ENCODE assay signal across 18 cellular contexts in the genomic region with DNA sequence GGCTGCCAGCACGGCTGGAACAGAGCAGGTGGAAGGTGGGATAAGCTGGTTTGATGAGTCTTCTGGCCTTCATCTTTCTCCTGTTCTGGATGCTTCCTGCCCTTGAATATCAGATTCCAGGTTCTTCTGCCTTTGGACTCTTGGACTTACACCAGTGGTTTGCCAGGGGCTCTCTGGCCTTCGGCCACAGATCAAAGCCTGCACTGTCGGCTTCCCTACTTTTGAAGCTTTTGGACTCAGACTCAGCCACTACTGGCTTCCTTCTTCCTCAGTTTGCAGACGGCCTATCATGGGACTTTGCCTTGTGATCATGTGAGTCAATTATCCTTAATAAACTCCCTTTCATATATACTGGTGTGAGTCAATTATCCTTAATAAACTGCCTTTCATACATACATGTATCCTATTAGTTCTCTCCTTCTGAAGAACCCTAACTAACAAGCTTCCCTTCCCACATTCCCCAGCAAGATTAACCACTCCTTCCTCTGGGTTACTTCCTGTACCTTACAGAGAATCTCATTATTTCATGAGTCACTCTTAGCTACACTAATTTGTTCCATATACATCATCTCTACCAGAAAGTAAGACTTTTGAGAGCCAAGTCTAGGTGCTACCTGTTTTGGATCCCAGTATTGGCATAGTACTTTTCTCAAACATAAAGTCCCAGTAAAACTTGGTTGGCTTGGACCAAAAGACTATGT. TPM values are rescaled to one million over a fixed set of nuclear protein-coding genes. Genes with fewer than 3 reads are reported as not detected.
DNase-seq lines count a peak whose midpoint lies in the region; ATAC-seq, FAIRE-seq and TF ChIP-seq lines count a peak whose summit lies in the region.
"Had no signal": no experiment of that assay in that cellular context is flagged by ENCODE, and none has a peak within 500 bp of the region (broad histone marks: within the 10 kb centered on the region; RNA-seq: fewer than 3 reads in every experiment).

No MANE protein-coding gene starts in this region.

- H3K36me3 Mint-ChIP-seq in activated naive CD4-positive, alpha-beta T cell treated with anti-CD3 and anti-CD28 coated beads, Interleukin-2, amount 50 U/mL, for 72 hours: no peaks in the 10 kb centered on the region
- H3K36me3 Mint-ChIP-seq: CD14-positive monocyte had no signal

- ATAC-seq in mucosa of descending colon (peak; percentile 50), HG03469 (IDR thresholded peaks at IDR 0.05; ENCODE audit: unreplicated experiment) (no peak), GM18520 (IDR thresholded peaks at IDR 0.05; ENCODE audit: unreplicated experiment) (no peak)
- ATAC-seq in activated naive CD4-positive, alpha-beta T cell treated with anti-CD3 and anti-CD28 coated beads, Interleukin-2, amount 50 U/mL, for 72 hours: no peak

- no peak overlapping the region for H3K27ac Mint-ChIP-seq in activated naive CD4-positive, alpha-beta T cell treated with anti-CD3 and anti-CD28 coated beads, Interleukin-2, amount 50 U/mL, for 72 hours
- H3K27ac Mint-ChIP-seq: CD14-positive monocyte had no signal

- intact Hi-C loops in mucosa of descending colon (cut with DNase I, micrococcal nuclease): no loop called here

- H3K9me3 Mint-ChIP-seq in activated naive CD4-positive, alpha-beta T cell treated with anti-CD3 and anti-CD28 coated beads, Interleukin-2, amount 50 U/mL, for 72 hours: peaks cover 0 to 15% of the 10 kb centered on the region in 2 donors

- H3K4me1 ChIP-seq in mucosa of descending colon (ENCODE audit: low read depth): no peaks in the 10 kb centered on the region
- H3K4me1 ChIP-seq: HAP-1 had no signal

- no peaks in the 10 kb centered on the region for H3K36me3 ChIP-seq in bronchial epithelial cell (ENCODE audit: control insufficient read depth, insufficient read depth, low read length)
- no peaks in the 10 kb centered on the region for H3K36me3 ChIP-seq in mucosa of descending colon (ENCODE audit: low read depth)
- H3K36me3 ChIP-seq: HAP-1 had no signal

- no peak for FAIRE-seq in bronchial epithelial cell (lab: Jason Lieb, UNC)
- no peak for FAIRE-seq in frontal cortex (lab: Jason Lieb, UNC)

- DNase-seq in ELR (ENCODE audit: low read depth) (peak; percentile 35), OCI-M1 (lab: John Stamatoyannopoulos, UW) (peak; percentile 25), bronchial epithelial cell (ENCODE audit: low read depth) (peak; percentile 79), mucosa of descending colon (no peak), frontal cortex (ENCODE audit: low spot score in 2 of 2) (no peak)
- no peak for DNase-seq in activated naive CD4-positive, alpha-beta T cell treated with anti-CD3 and anti-CD28 coated beads, Interleukin-2, amount 50 U/mL, for 72 hours (ENCODE audit: low spot score in 2 of 2)
- DNase-seq: ACHN, AML-193, NCI-H1048, NCI-H1436 treated with DMSO at 0.1 percent for 48 hours, NCI-H2081, NCI-H2227 treated with DMSO at 0.1 percent for 48 hours, NCI-H524 treated with DMSO at 0.1 percent for 48 hours had no signal

- TF ChIP-seq CTCF in bronchial epithelial cell (IDR thresholded peaks at IDR 0.05; ENCODE audit: insufficient read depth, low read length, severe bottlenecking): no peak
- no peak for TF ChIP-seq CTCF in mucosa of descending colon (IDR thresholded peaks at IDR 0.05)

- H3K4me3 ChIP-seq in bronchial epithelial cell (ENCODE audit: low read depth, low read length) (no peak overlapping the region), mucosa of descending colon (no peak overlapping the region)
- H3K4me3 ChIP-seq: HAP-1 had no signal

- H3K9me3 ChIP-seq in mucosa of descending colon: no peaks in the 10 kb centered on the region
- H3K9me3 ChIP-seq: HAP-1 had no signal

- H3K27me3 ChIP-seq in bronchial epithelial cell (ENCODE audit: control insufficient read depth, insufficient read depth, low read length): no peaks in the 10 kb centered on the region

RNA-seq across cellular contexts. Expression of a gene that starts 31.3 kb away (rescaled TPM):
- total RNA-seq in bronchial epithelial cell (23.2 and 27.8 TPM in 2 replicates), mucosa of descending colon (100 to 1,000 TPM in 2 of 3 donors, 10 to 100 TPM in 1; 59.5 to 157 (median 139) TPM), frontal cortex (29.8 TPM)
- total RNA-seq in activated naive CD4-positive, alpha-beta T cell treated with anti-CD3 and anti-CD28 coated beads, Interleukin-2, amount 50 U/mL, for 72 hours: not detected
- total RNA-seq: Daoy had no signal

Comparison
In these comparisons a context has a peak if more than half of its experiments do, and no peak if none do; other contexts are left out.
1. DNase-seq: peak in ELR (single experiment), OCI-M1 (single experiment) and bronchial epithelial cell (single experiment); none in mucosa of descending colon (0 of 3), frontal cortex (0 of 2) and activated naive CD4-positive, alpha-beta T cell treated with anti-CD3 and anti-CD28 coated beads, Interleukin-2, amount 50 U/mL, for 72 hours (0 of 2).
2. RNA of a gene that starts 31.3 kb away (total RNA-seq): 59.5 to 157 TPM in mucosa of descending colon, 29.8 TPM in frontal cortex (single experiment) and 23.2 to 27.8 TPM in bronchial epithelial cell; not detected in activated naive CD4-positive, alpha-beta T cell treated with anti-CD3 and anti-CD28 coated beads, Interleukin-2, amount 50 U/mL, for 72 hours; every median in the first group is over 10 times any median in the second.